Comparison of ENCODE assay signal across 19 cellular contexts in genomic region chr3:37642959-37643598, GRCh38.
"Had no signal": no experiment of that assay in that cellular context is flagged by ENCODE, and none has a peak within 500 bp of the region (broad histone marks: within the 10 kb centered on the region; RNA-seq: fewer than 3 reads in every experiment).

No MANE protein-coding gene starts in this region.

- H3K27ac ChIP-seq: colonic mucosa, gastroesophageal sphincter, neutrophil, right atrium auricular region, sigmoid colon, skin epidermis, suprapubic skin, upper lobe of left lung, uterus had no signal

- H3K36me3 ChIP-seq: colonic mucosa, gastroesophageal sphincter, right atrium auricular region, sigmoid colon, suprapubic skin, thyroid gland, upper lobe of left lung, uterus had no signal

- H3K4me3 ChIP-seq: colonic mucosa, gastroesophageal sphincter, right atrium auricular region, sigmoid colon, skin epidermis, suprapubic skin, thyroid gland, upper lobe of left lung, uterus had no signal

- DNase-seq: colonic mucosa; effector CD4-positive, alpha-beta T cell; glutamatergic neuron; islet precursor cell; mammary epithelial cell; naive thymus-derived CD4-positive, alpha-beta T cell; sigmoid colon; stimulated activated CD4-positive, alpha-beta T cell treated with anti-CD3 and anti-CD28 coated beads, Interleukin-2, amount 100 ng/mL, for 24 hours; stimulated activated naive CD8-positive, alpha-beta T cell treated with anti-CD3 and anti-CD28 coated beads, Interleukin-15, Interleukin-2, amounts not matched to agents 100 U/mL and 50 U/mL, for 24 hours; thyroid gland; upper lobe of left lung; uterus had no signal

- H3K27me3 ChIP-seq: colonic mucosa, gastroesophageal sphincter, neutrophil, right atrium auricular region, sigmoid colon, suprapubic skin, thyroid gland, upper lobe of left lung, uterus had no signal

- ATAC-seq: esophagus mucosa; gastroesophageal sphincter; left lobe of liver; naive thymus-derived CD4-positive, alpha-beta T cell; stimulated activated naive CD8-positive, alpha-beta T cell treated with anti-CD3 and anti-CD28 coated beads, Interleukin-15, Interleukin-2, amounts not matched to agents 100 U/mL and 50 U/mL, for 24 hours had no signal

- H3K4me1 ChIP-seq: colonic mucosa, upper lobe of left lung, uterus had no signal

- H3K9me3 ChIP-seq: colonic mucosa, neutrophil, sigmoid colon, suprapubic skin, thyroid gland, uterus had no signal
